Comparison of ENCODE assay signal across 21 cellular contexts in the genomic region with DNA sequence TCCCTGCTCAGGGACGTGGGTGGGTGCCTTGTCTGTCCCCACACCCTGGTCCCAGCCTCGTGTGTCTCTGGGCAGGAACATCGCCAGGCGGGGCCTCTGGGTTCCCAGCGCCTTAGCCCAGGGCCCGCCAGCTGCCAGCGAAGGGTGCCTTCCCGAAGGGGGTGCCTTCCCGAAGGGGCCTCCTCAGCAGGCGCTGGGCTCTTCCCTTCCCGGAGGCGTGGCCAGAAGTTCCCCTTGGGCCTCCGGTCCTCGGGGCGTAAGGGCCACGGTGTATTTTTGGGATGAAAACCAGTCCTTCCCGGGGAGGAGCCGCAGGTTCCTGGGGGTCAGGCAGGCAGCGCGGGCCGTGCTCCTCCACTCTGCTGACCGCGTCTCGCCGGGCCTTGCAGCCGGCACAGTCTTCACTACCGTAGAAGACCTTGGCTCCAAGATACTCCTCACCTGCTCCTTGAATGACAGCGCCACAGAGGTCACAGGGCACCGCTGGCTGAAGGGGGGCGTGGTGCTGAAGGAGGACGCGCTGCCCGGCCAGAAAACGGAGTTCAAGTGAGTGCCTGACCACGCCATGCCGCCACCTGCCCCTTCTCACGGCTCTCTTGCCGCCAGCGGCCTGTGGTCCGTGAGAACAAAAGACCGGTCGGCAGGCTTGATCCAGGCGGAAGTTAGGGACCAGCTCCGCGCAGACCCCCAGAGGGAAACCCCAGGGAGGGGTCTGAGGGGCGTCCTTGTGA. TPM values are rescaled to one million over a fixed set of nuclear protein-coding genes. Genes with fewer than 3 reads are reported as not detected.
DNase-seq lines count a peak whose midpoint lies in the region; ATAC-seq, FAIRE-seq and TF ChIP-seq lines count a peak whose summit lies in the region.
"Had no signal": no experiment of that assay in that cellular context is flagged by ENCODE, and none has a peak within 500 bp of the region (broad histone marks: within the 10 kb centered on the region; RNA-seq: fewer than 3 reads in every experiment).

No MANE protein-coding gene starts in this region.

- peaks cover 3 to 87% (median 49%) of the 10 kb centered on the region in 12 donors for H3K4me1 ChIP-seq in heart left ventricle
- peaks cover 9 to 22% of the 10 kb centered on the region in 2 donors for H3K4me1 ChIP-seq in kidney (ENCODE audit: control insufficient read depth in 1 of 2, insufficient read depth in 1 of 2, low read depth in 1 of 2, low read length in 2 of 2)

- TF ChIP-seq CTCF in heart left ventricle (IDR thresholded peaks at IDR 0.05) (no peak), kidney (IDR thresholded peaks at IDR 0.05; ENCODE audit: borderline replicate concordance, extremely low read depth, insufficient read depth) (no peak)

- no peak for ATAC-seq in heart left ventricle
- no peak for ATAC-seq in left ventricle myocardium superior
- ATAC-seq: CD8-positive, alpha-beta T cell; Panc1 had no signal

- DNase-seq in heart left ventricle (peak in 2 of 5 donors; percentile 24 to 54), left ventricle myocardium superior (no peak), kidney (peak; percentile 73), substantia nigra (lab: John Stamatoyannopoulos, UW) (no peak), urothelium cell line (ENCODE audit: low spot score) (no peak), H54 (ENCODE audit: insufficient read length, low spot score) (no peak)
- DNase-seq: CD8-positive, alpha-beta T cell; DMS79 treated with DMSO at 0.1 percent for 48 hours; HCEC 1CT; NCI-H1105 treated with DMSO at 0.1 percent for 48 hours; NCI-H1694 treated with DMSO at 0.1 percent for 48 hours; NCI-H2107; NCI-H2227 treated with DMSO at 0.1 percent for 48 hours; NCI-H524; SHP77 treated with DMSO at 0.1 percent for 48 hours had no signal

- H3K36me3 ChIP-seq in heart left ventricle (peaks cover 0 to 67% (median 39%) of the 10 kb centered on the region in 9 donors), kidney (ENCODE audit: control insufficient read depth in 1 of 2, insufficient read depth in 2 of 2, low read length in 2 of 2) (peaks cover 0 to 13% of the 10 kb centered on the region in 2 donors)

- TF ChIP-seq POLR2A in heart left ventricle (IDR thresholded peaks at IDR 0.05) = no peak
- TF ChIP-seq POLR2A in H54 (IDR thresholded peaks at IDR 0.05; ENCODE audit: low read depth, low read length) = no peak

- H3K9me3 ChIP-seq in heart left ventricle (no peaks in the 10 kb centered on the region), kidney (ENCODE audit: control insufficient read depth in 1 of 2, low read length in 2 of 2) (no peaks in the 10 kb centered on the region)
- H3K9me3 ChIP-seq: BLaER1 had no signal

- H3K27ac ChIP-seq in heart left ventricle (peak overlapping the region in 9 of 12 donors; percentile 24 to 99 (median 43)), kidney (ENCODE audit: low read depth in 2 of 2, low read length in 2 of 2) (no peak overlapping the region), substantia nigra (ENCODE audit: low read depth, low read length, poor library complexity, severe bottlenecking) (peak overlapping the region; percentile 12)
- H3K27ac ChIP-seq: BLaER1 had no signal

- 64 to 81% (median 75%) methylated on average over 13 to 46 of the region's 46 CpGs for WGBS in heart left ventricle, 4 donors

- no peaks in the 10 kb centered on the region for H3K27me3 ChIP-seq in heart left ventricle
- H3K27me3 ChIP-seq: BLaER1 had no signal

- FAIRE-seq in kidney (lab: Jason Lieb, UNC) (no peak), urothelium cell line (lab: Jason Lieb, UNC) (no peak), H54 (lab: Jason Lieb, UNC) (no peak)
- FAIRE-seq: A204.1 had no signal

- intact Hi-C loops in heart left ventricle (cut with DNase I) (no loop called here), left ventricle myocardium superior (cut with micrococcal nuclease) (no loop called here), kidney (cut with DNase I) (no loop called here)

- H3K9ac ChIP-seq in kidney (ENCODE audit: low read length in 2 of 2) = no peak overlapping the region
- H3K9ac ChIP-seq: BLaER1 had no signal

- H3K4me3 ChIP-seq in heart left ventricle (no peak overlapping the region), kidney (ENCODE audit: low read length in 2 of 2) (no peak overlapping the region)
- H3K4me3 ChIP-seq: BLaER1 had no signal

RNA-seq across cellular contexts. Expression of gene BSG, which starts 6.9 kb away (rescaled TPM):
- total RNA-seq in heart left ventricle = 1,000 to 10,000 TPM; 1,160 to 2,590 (median 1,462) TPM
- 1,000 to 10,000 TPM in 1 of 2 donors, 100 to 1,000 TPM in 1; 727 to 2,989 TPM for polyA plus RNA-seq in heart left ventricle
- total RNA-seq in left ventricle myocardium superior = 1,923 TPM
- total RNA-seq in kidney = 554 TPM
- 984 TPM for polyA plus RNA-seq in kidney (ENCODE audit: insufficient read depth, low read depth, low replicate concordance)

RNA-seq across cellular contexts. Expression of gene HCN2, which starts 10.4 kb away (rescaled TPM):
- total RNA-seq in heart left ventricle = 10 to 100 TPM in 7 of 9 donors, 1 to 10 TPM in 2; 4.1 to 27.4 (median 15.4) TPM
- polyA plus RNA-seq in heart left ventricle = 10 to 100 TPM in 1 of 2 donors, 1 to 10 TPM in 1; 4.8 to 22.4 TPM
- total RNA-seq in left ventricle myocardium superior = 14.3 TPM
- 0.31 TPM for total RNA-seq in kidney
- polyA plus RNA-seq in kidney (ENCODE audit: insufficient read depth, low read depth, low replicate concordance) = 1.3 TPM
- polyA plus RNA-seq: IgD-negative memory B cell had no signal

RNA-seq across cellular contexts. Expression of gene GZMM, which starts 35.4 kb away (rescaled TPM):
- total RNA-seq in heart left ventricle (1 to 10 TPM in 2 of 9 donors, under 1 TPM in 2, not detected in 5; 0.40 to 3.0 (median 0.87) TPM), left ventricle myocardium superior (0.37 TPM), kidney (2.8 TPM)
- polyA plus RNA-seq in heart left ventricle (under 1 TPM; 0.12 to 0.34 TPM), kidney (ENCODE audit: insufficient read depth, low read depth, low replicate concordance) (not detected)
- total RNA-seq: HT1080, LHCN-M2 had no signal

RNA-seq across cellular contexts. Expression of gene CDC34, which starts 47.7 kb away (rescaled TPM):
- total RNA-seq in heart left ventricle = 100 to 1,000 TPM in 3 of 9 donors, 10 to 100 TPM in 6; 61.9 to 200 (median 84.6) TPM
- polyA plus RNA-seq in heart left ventricle = 100 to 1,000 TPM; 122 to 148 TPM
- total RNA-seq in left ventricle myocardium superior = 110 TPM
- total RNA-seq in kidney = 33.8 TPM
- polyA plus RNA-seq in kidney (ENCODE audit: insufficient read depth, low read depth, low replicate concordance) = 72.3 TPM

RNA-seq across cellular contexts. Expression of gene POLRMT, which starts 54.1 kb away (rescaled TPM):
- total RNA-seq in heart left ventricle (10 to 100 TPM; 32.0 to 78.0 (median 41.5) TPM), left ventricle myocardium superior (55.5 TPM), kidney (49.8 TPM)
- polyA plus RNA-seq in heart left ventricle (10 to 100 TPM; 38.8 to 75.2 TPM), kidney (ENCODE audit: insufficient read depth, low read depth, low replicate concordance) (117 TPM)

Comparison
In these comparisons a context has a peak if more than half of its experiments do, and no peak if none do; other contexts are left out.
1. H3K27ac ChIP-seq: peak in heart left ventricle (9 of 12) and substantia nigra (single experiment); none in kidney (0 of 2).